ENCODE assay signal across 8 cellular contexts in genomic region chr1:222167111-222167510, GRCh38.
DNase-seq lines count a peak whose midpoint lies in the region; ATAC-seq and TF ChIP-seq lines count a peak whose summit lies in the region.

No MANE protein-coding gene starts in this region.

- no peak overlapping the region for H3K27ac Mint-ChIP-seq in activated CD4-positive, alpha-beta T cell treated with anti-CD3 and anti-CD28 coated beads for 36 hours
- no peak overlapping the region for H3K27ac Mint-ChIP-seq in GM23338

- intact Hi-C loops in activated CD4-positive, alpha-beta T cell treated with anti-CD3 and anti-CD28 coated beads for 36 hours (cut with DNase I, micrococcal nuclease), result loop anchor here in 1 of 2 experiments (5.0 kb wide), 1 partner anchor 290 kb away; no protein-coding TSS in a partner anchor
- intact Hi-C loops in right lobe of liver (cut with DNase I), result no loop called here

- H3K4me2 ChIP-seq in GM23338, result no peak overlapping the region

- H3K4me1 ChIP-seq in GM23338 (ENCODE audit: insufficient read depth) (no peaks in the 10 kb centered on the region), right lobe of liver (no peaks in the 10 kb centered on the region)

- CTCF ChIA-PET in activated CD4-positive, alpha-beta T cell treated with anti-CD3 and anti-CD28 coated beads for 36 hours (lab: Charles Lee), result interaction anchor here (1.0 kb wide), 1 partner anchor 288 kb away, joined by 7 read pairs; no protein-coding TSS in a partner anchor

- in situ Hi-C loops in T47D (cut with HindIII; ENCODE audit: low pct_unique_long_range_greater_than_20kb, low sequenced_read_pairs), result no loop called here

- peaks cover 14% of the 10 kb centered on the region for H3K9me3 Mint-ChIP-seq in activated CD4-positive, alpha-beta T cell treated with anti-CD3 and anti-CD28 coated beads for 36 hours (ENCODE audit: low read depth)
- peaks cover 20% of the 10 kb centered on the region for H3K9me3 Mint-ChIP-seq in GM23338

- H4K20me1 ChIP-seq in GM23338 (replicated peaks; ENCODE audit: insufficient read depth), result no peaks in the 10 kb centered on the region

- no peaks in the 10 kb centered on the region for H3K27me3 Mint-ChIP-seq in activated CD4-positive, alpha-beta T cell treated with anti-CD3 and anti-CD28 coated beads for 36 hours
- H3K27me3 Mint-ChIP-seq in GM23338 (ENCODE audit: insufficient read depth, low read depth, poor library complexity), result no peaks in the 10 kb centered on the region

- H3K4me3 Mint-ChIP-seq in activated CD4-positive, alpha-beta T cell treated with anti-CD3 and anti-CD28 coated beads for 36 hours, result no peak overlapping the region
- H3K4me3 Mint-ChIP-seq in GM23338, result no peak overlapping the region

- 0 out of 2 replicates have a peak, but pooled peaks cover 4% of the 10 kb centered on the region for H3K9me2 ChIP-seq in GM23338 (ENCODE audit: insufficient read depth)

- peak; percentile 31 for DNase-seq in activated CD4-positive, alpha-beta T cell treated with anti-CD3 and anti-CD28 coated beads for 36 hours
- DNase-seq in activated CD4-positive, alpha-beta T cell treated with anti-CD3 and anti-CD28 coated beads for 4 hours, result no peak
- DNase-seq in GM23338 (ENCODE audit: low spot score) (peak; percentile 65), NCI-H1694 (lab: John Stamatoyannopoulos, UW) (peak; percentile 10), T47D (ENCODE audit: low read depth in 1 of 2, low spot score in 1 of 2) (peak; percentile 20 to 60), right lobe of liver (peak in 2 of 3 donors; percentile 34 to 52), SW 1271 (lab: John Stamatoyannopoulos, UW) (no peak)

- H3F3A ChIP-seq in GM23338 (replicated peaks; ENCODE audit: low read depth), result no peaks in the 10 kb centered on the region

- no peak for TF ChIP-seq POLR2A in right lobe of liver (IDR thresholded peaks at IDR 0.05)

- no peak overlapping the region for H3K4me3 ChIP-seq in GM23338
- no peak overlapping the region for H3K4me3 ChIP-seq in right lobe of liver

- no peak overlapping the region for H2AFZ ChIP-seq in GM23338

- POLR2A ChIA-PET in activated CD4-positive, alpha-beta T cell treated with anti-CD3 and anti-CD28 coated beads for 36 hours (lab: Charles Lee), result no interaction called here

- peaks cover 2% of the 10 kb centered on the region for H3K36me3 Mint-ChIP-seq in activated CD4-positive, alpha-beta T cell treated with anti-CD3 and anti-CD28 coated beads for 36 hours (ENCODE audit: low read depth)
- H3K36me3 Mint-ChIP-seq in GM23338 (ENCODE audit: low read depth), result peaks cover 5% of the 10 kb centered on the region; the same call in 2 of the 3 replicates

- H3K27ac ChIP-seq in GM23338 (ENCODE audit: low read depth) (no peak overlapping the region), right lobe of liver (no peak overlapping the region)

- H3K79me2 ChIP-seq in GM23338 (replicated peaks; ENCODE audit: insufficient read depth), result no peaks in the 10 kb centered on the region

- H3K27me3 ChIP-seq in GM23338 (ENCODE audit: insufficient read depth), result no peaks in the 10 kb centered on the region
- H3K27me3 ChIP-seq in right lobe of liver, result no peaks in the 10 kb centered on the region

- H3K9me3 ChIP-seq in right lobe of liver, result no peaks in the 10 kb centered on the region

- TF ChIP-seq CTCF in GM23338 (conservative IDR thresholded peaks at IDR 0.05; ENCODE audit: low read depth in 2 of 2) (peak; percentile 81 to 87), right lobe of liver (IDR thresholded peaks at IDR 0.05) (peak; percentile 55 to 78 (median 61))

- WGBS in right lobe of liver (ENCODE audit: insufficient coverage, low coverage, low lambda C conversion rate, missing lambda C conversion rate), result 56% methylated on average over 2 of the region's 3 CpGs

- H3K4me1 Mint-ChIP-seq in activated CD4-positive, alpha-beta T cell treated with anti-CD3 and anti-CD28 coated beads for 36 hours, result no peaks in the 10 kb centered on the region
- no peaks in the 10 kb centered on the region for H3K4me1 Mint-ChIP-seq in GM23338

- ATAC-seq in activated CD4-positive, alpha-beta T cell treated with anti-CD3 and anti-CD28 coated beads for 36 hours, result peak; percentile 73
- ATAC-seq in GM23338, result no peak; the same call in 2 of the 3 replicates
- peak; percentile 66 to 81 (median 74) for ATAC-seq in right lobe of liver
- ATAC-seq in GM21528 (IDR thresholded peaks at IDR 0.05; ENCODE audit: low FRiP score, unreplicated experiment), result no peak

- H3K36me3 ChIP-seq in GM23338 (ENCODE audit: insufficient read depth) (no peaks in the 10 kb centered on the region), right lobe of liver (no peaks in the 10 kb centered on the region)

TF ChIP-seq in GM23338, 12 proteins besides CTCF, POLR2A, EP300 and RAD21 (continues in another document):
- TF ChIP-seq POLR2AphosphoS5 (IDR thresholded peaks at IDR 0.05; ENCODE audit: low read depth) (no peak), STAT1 (IDR thresholded peaks at IDR 0.05; ENCODE audit: unreplicated experiment) (no peak), CREB1 (CRISPR knock-in tag; IDR thresholded peaks at IDR 0.05; ENCODE audit: low read depth) (no peak), NANOG (IDR thresholded peaks at IDR 0.05; ENCODE audit: borderline replicate concordance) (no peak), REST (IDR thresholded peaks at IDR 0.05; ENCODE audit: unreplicated experiment) (no peak), ZNF331 (CRISPR knock-in tag; IDR thresholded peaks at IDR 0.05; ENCODE audit: low read depth) (no peak)

Comparison
In these comparisons a context has a peak if more than half of its experiments do, and no peak if none do; other contexts are left out.
1. DNase-seq: peak in activated CD4-positive, alpha-beta T cell treated with anti-CD3 and anti-CD28 coated beads for 36 hours (single experiment), GM23338 (single experiment), NCI-H1694 (single experiment), T47D (2 of 2) and right lobe of liver (2 of 3); none in activated CD4-positive, alpha-beta T cell treated with anti-CD3 and anti-CD28 coated beads for 4 hours (0 of 2) and SW 1271 (0 of 2).
2. ATAC-seq: peak in activated CD4-positive, alpha-beta T cell treated with anti-CD3 and anti-CD28 coated beads for 36 hours (single experiment) and right lobe of liver (4 of 4); none in GM23338 (single experiment) and GM21528 (single experiment).